In genomic region chr9:121292801-121293241, GRCh38 we compare ENCODE assay signal across 20 cellular contexts. TPM values are rescaled to one million over a fixed set of nuclear protein-coding genes. Genes with fewer than 3 reads are reported as not detected.
A peak's percentile ranks its signal among the peaks of the same experiment; 100 is the strongest.
DNase-seq lines count a peak whose midpoint lies in the region; ATAC-seq, FAIRE-seq and TF ChIP-seq lines count a peak whose summit lies in the region.
"Had no signal": no experiment of that assay in that cellular context is flagged by ENCODE, and none has a peak within 500 bp of the region (broad histone marks: within the 10 kb centered on the region; RNA-seq: fewer than 3 reads in every experiment).

No MANE protein-coding gene starts in this region.

- 0 out of 2 replicates have a peak overlapping the region, but pooled peaks have one; percentile 5 for H2BK15ac ChIP-seq in H1 (ENCODE audit: low read length)

- no peak overlapping the region for H4K91ac ChIP-seq in H1 (replicated peaks; ENCODE audit: insufficient read length, low read length)

- no peak for TF ChIP-seq POLR2A in H1 (IDR thresholded peaks at IDR 0.05; ENCODE audit: control extremely low read depth in 1 of 2, low read depth in 2 of 2, low read length in 2 of 2)

- H3K9me3 ChIP-seq in H1 (ENCODE audit: insufficient read depth in 2 of 2, low read depth in 1 of 2, low read length in 1 of 2) (no peaks in the 10 kb centered on the region), muscle layer of colon (ENCODE audit: low read length) (no peaks in the 10 kb centered on the region)

- H2AK5ac ChIP-seq in H1 (ENCODE audit: low read depth, low read length): no peak overlapping the region

- no peaks in the 10 kb centered on the region; the same call in 1 of the 2 replicates for H3K79me1 ChIP-seq in H1 (ENCODE audit: low read depth, low read length)

- 85% methylated on average over 6 of the region's 6 CpGs; no CpG with 5 or more reads in 1 of the 2 experiments for WGBS in H1 (ENCODE audit: extremely low coverage in 1 of 2, insufficient coverage in 1 of 2, insufficient read length in 1 of 2, insufficient replicate concordance in 2 of 2, low coverage in 1 of 2, low lambda C conversion rate in 2 of 2, missing lambda C conversion rate in 1 of 2), 2 experiments

- H3K18ac ChIP-seq in H1 (ENCODE audit: extremely low read depth, low read length): no peak overlapping the region; the same call in 1 of the 2 replicates

- H3K9ac ChIP-seq in H1 (replicated peaks in 1 of 4; ENCODE audit: extremely low read depth in 1 of 4, low read depth in 3 of 4, low read length in 3 of 4): no peak overlapping the region
- peak overlapping the region; percentile 10 for H3K9ac ChIP-seq in muscle layer of colon (ENCODE audit: low read length)
- H3K9ac ChIP-seq: parathyroid adenoma had no signal

- H3K27me3 ChIP-seq in H1 (replicated peaks in 1 of 4; ENCODE audit: control insufficient read depth in 3 of 4, extremely low read depth in 1 of 4, insufficient read depth in 3 of 4, low read length in 3 of 4) (peaks cover 0 to 13% (median 12%) of the 10 kb centered on the region in 4 experiments; a peak in 5 of 7 replicates), muscle layer of colon (ENCODE audit: control insufficient read depth in 1 of 2, insufficient read depth in 2 of 2, low read length in 2 of 2) (no peaks in the 10 kb centered on the region)

- TF ChIP-seq EP300 in H1 (IDR thresholded peaks at IDR 0.05; ENCODE audit: borderline replicate concordance in 1 of 2, low read depth in 2 of 2, low read length in 2 of 2): no peak

- no peaks in the 10 kb centered on the region for H3K36me3 ChIP-seq in H1 (ENCODE audit: control insufficient read depth in 2 of 4, insufficient read depth in 4 of 4, low read length in 3 of 4)
- peaks cover 17% of the 10 kb centered on the region for H3K36me3 ChIP-seq in muscle layer of colon (ENCODE audit: insufficient read depth, low read length)

- H3K4me3 ChIP-seq in H1 (ENCODE audit: extremely low read depth in 1 of 4, insufficient read depth in 2 of 4, low read depth in 3 of 4, low read length in 4 of 4) (no peak overlapping the region), muscle layer of colon (ENCODE audit: low read depth in 1 of 2, low read length in 2 of 2) (no peak overlapping the region)

- no peak for TF ChIP-seq RAD21 in H1 (IDR thresholded peaks at IDR 0.05 in 1 of 2, conservative IDR thresholded peaks at IDR 0.05 in 1 of 2; ENCODE audit: low read depth in 2 of 2, low read length in 2 of 2)

- no peak overlapping the region for H2BK20ac ChIP-seq in H1 (ENCODE audit: low read length)

- no peak overlapping the region for H3K4me2 ChIP-seq in H1 (ENCODE audit: insufficient read depth in 1 of 2, low read depth in 2 of 2, low read length in 2 of 2)

- CTCF ChIA-PET in H1 (lab: Charles Lee; ENCODE audit: partially characterized antibody): interaction anchor here (1.6 kb wide), 1 partner anchor 79 kb away, joined by 7 read pairs; no protein-coding TSS in a partner anchor

- H3K23me2 ChIP-seq in H1 (ENCODE audit: low read depth, low read length): no peaks in the 10 kb centered on the region

- no peak overlapping the region for H4K8ac ChIP-seq in H1 (ENCODE audit: extremely low read depth, insufficient read depth, low read length)

- no peak overlapping the region for H3K56ac ChIP-seq in H1 (replicated peaks; ENCODE audit: insufficient read length, low read depth, low read length)

- H4K20me1 ChIP-seq in H1 (replicated peaks in 1 of 2; ENCODE audit: control insufficient read depth in 1 of 2, insufficient read depth in 2 of 2, low read length in 2 of 2): peaks cover 7 to 13% of the 10 kb centered on the region in 2 experiments

- peak; percentile 87 for DNase-seq in SK-MEL-5 (ENCODE audit: low read depth, low spot score)
- no peak for DNase-seq in H1 (ENCODE audit: low read depth in 1 of 2, low spot score in 2 of 2)
- no peak for DNase-seq in cortex of kidney (lab: John Stamatoyannopoulos, UW)
- DNase-seq in KG1 (lab: John Stamatoyannopoulos, UW): no peak
- DNase-seq: activated CD8-positive, alpha-beta T cell treated with anti-CD3 and anti-CD28 coated beads, Interleukin-2, amount 10 ng/mL, durations not matched to agents 7 days and 5 days; glutamatergic neuron; HCEC 1CT; kidney; MM.1S; NCI-H1694 treated with DMSO at 0.1 percent for 48 hours; NCI-H226; NK-92 treated with Interleukin-12 subunit alpha and Interleukin-12 subunit beta, amount 100 ng/mL, for 24 hours; stimulated activated naive CD8-positive, alpha-beta T cell treated with anti-CD3 and anti-CD28 coated beads, Interleukin-15, amount 100 ng/mL, for 72 hours had no signal

- POLR2A ChIA-PET in H1 (lab: Charles Lee; ENCODE audit: partially characterized antibody): interaction anchor here (0.6 kb wide), 1 partner anchor 65 kb away, joined by 4 read pairs; no protein-coding TSS in a partner anchor

- H3K14ac ChIP-seq in H1 (ENCODE audit: insufficient read length): no peak overlapping the region

- no peak for TF ChIP-seq CTCF in H1 (IDR thresholded peaks at IDR 0.05; ENCODE audit: control extremely low read depth in 1 of 3, insufficient read depth in 1 of 3, low read depth in 1 of 3, low read length in 3 of 3)

- H2AFZ ChIP-seq in H1 (ENCODE audit: low read length): no peak overlapping the region
- H2AFZ ChIP-seq: parathyroid adenoma had no signal

- in situ Hi-C loops in SK-MEL-5 (cut with HindIII; ENCODE audit: low pct_unique_long_range_greater_than_20kb, low sequenced_read_pairs): no loop called here

- H3K27ac ChIP-seq in H1 (ENCODE audit: low read depth, low read length) (no peak overlapping the region), muscle layer of colon (ENCODE audit: low read depth, low read length) (peak overlapping the region; percentile 74), temporal lobe (ENCODE audit: low read depth, low read length) (peak overlapping the region; percentile 89)
- H3K27ac ChIP-seq: epithelial cell of prostate, parathyroid adenoma, RWPE1 had no signal

- FAIRE-seq in H1 (lab: Jason Lieb, UNC): no peak
- FAIRE-seq: kidney had no signal

- no peak overlapping the region for H3K23ac ChIP-seq in H1 (ENCODE audit: insufficient read length)

- no peaks in the 10 kb centered on the region for H3K79me2 ChIP-seq in H1 (ENCODE audit: control insufficient read depth in 1 of 2, insufficient read depth in 2 of 2, low read length in 2 of 2)
- H3K79me2 ChIP-seq: parathyroid adenoma had no signal

- ATAC-seq in HG03139 (IDR thresholded peaks at IDR 0.05; ENCODE audit: unreplicated experiment): no peak
- ATAC-seq: activated CD8-positive, alpha-beta T cell treated with anti-CD3 and anti-CD28 coated beads, Interleukin-2, amount 10 ng/mL, durations not matched to agents 7 days and 5 days; activated T-helper 17 cell treated with anti-CD3 and anti-CD28 coated beads, Interleukin-2, amount 50 U/mL, for 72 hours; stimulated activated naive CD8-positive, alpha-beta T cell treated with anti-CD3 and anti-CD28 coated beads, Interleukin-15, amount 100 ng/mL, for 72 hours had no signal

- H4K5ac ChIP-seq in H1 (ENCODE audit: insufficient read length, low read depth, low read length): no peak overlapping the region

- H2BK120ac ChIP-seq in H1 (replicated peaks; ENCODE audit: low read depth, low read length): no peak overlapping the region

- H3K4me1 ChIP-seq in H1 (replicated peaks in 1 of 4; ENCODE audit: control insufficient read depth in 3 of 4, insufficient read depth in 4 of 4, low read length in 3 of 4): peaks cover 20 to 29% (median 21%) of the 10 kb centered on the region in 4 experiments
- H3K4me1 ChIP-seq in muscle layer of colon (ENCODE audit: insufficient read depth, low read length): peaks cover 87% of the 10 kb centered on the region

- H2BK5ac ChIP-seq in H1 (ENCODE audit: low read depth, low read length): no peak overlapping the region

- H3K4ac ChIP-seq in H1 (replicated peaks; ENCODE audit: insufficient read length, low read depth, low read length): no peak overlapping the region

- no peak overlapping the region for H2BK12ac ChIP-seq in H1 (ENCODE audit: low read depth, low read length)

TF ChIP-seq in H1, 55 proteins besides CTCF, POLR2A, EP300 and RAD21:
- TF ChIP-seq, protein P1, sequence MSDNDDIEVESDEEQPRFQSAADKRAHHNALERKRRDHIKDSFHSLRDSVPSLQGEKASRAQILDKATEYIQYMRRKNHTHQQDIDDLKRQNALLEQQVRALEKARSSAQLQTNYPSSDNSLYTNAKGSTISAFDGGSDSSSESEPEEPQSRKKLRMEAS (IDR thresholded peaks at IDR 0.05): no peak
- no peak for TF ChIP-seq EZH2 (IDR thresholded peaks at IDR 0.05; ENCODE audit: low read depth, low read length, severe bottlenecking)
- no peak for TF ChIP-seq GABPA (IDR thresholded peaks at IDR 0.05; ENCODE audit: borderline replicate concordance, insufficient read depth, low read length)
- no peak for TF ChIP-seq SP2 (IDR thresholded peaks at IDR 0.05; ENCODE audit: low read length)
- no peak for TF ChIP-seq ASH2L (IDR thresholded peaks at IDR 0.05; ENCODE audit: low read length)
- TF ChIP-seq POLR2AphosphoS5 (IDR thresholded peaks at IDR 0.05; ENCODE audit: low read depth, low read length): no peak
TF ChIP-seq in H1: peak in this region for 0.

RNA-seq across cellular contexts. Expression of gene GSN, which starts 24.9 kb away (rescaled TPM):
- 343 and 358 TPM in 2 replicates for total RNA-seq in SK-MEL-5 (2014; rRNA removed; shearing (Covaris generic))
- polyA plus RNA-seq in SK-MEL-5 (2015; cell fraction: cytosol; rRNA removed): 425 and 531 TPM in 2 replicates
- 175 and 210 TPM in 2 replicates for polyA plus RNA-seq in SK-MEL-5 (2015; cell fraction: nucleus; rRNA removed)
- 49.7 and 52.3 TPM in 2 replicates for total RNA-seq in H1 (2021; fragmentation: NEBNext Ultra II Directional; extraction: Animal tissue kit (Norgen Biotek cat#: 25700))
- polyA plus RNA-seq in H1 (2011; rRNA removed): 94.5 and 107 TPM in 2 replicates
- polyA plus RNA-seq in H1 (2011; cell fraction: cytosol; rRNA removed): 101 TPM
- 135 TPM for polyA plus RNA-seq in H1 (2011; cell fraction: nucleus; rRNA removed)
- polyA plus RNA-seq in H1 (2012, experiment 1 of 2): 54.3 to 109 TPM (median 91.7 TPM) in 4 replicates
- 62.4 TPM for polyA plus RNA-seq in H1 (2012, experiment 2 of 2)
- polyA plus RNA-seq in H1 (2013, experiment 1 of 2): 15.2 TPM
- polyA plus RNA-seq in H1 (2013, experiment 2 of 2): 14.2 TPM
- 113 and 127 TPM in 2 replicates for polyA minus RNA-seq in H1 (2011; rRNA and poly(A)+ RNA removed)
- 70.7 TPM for polyA minus RNA-seq in H1 (2011; cell fraction: cytosol; rRNA and poly(A)+ RNA removed)
- 53.4 TPM for polyA minus RNA-seq in H1 (2011; cell fraction: nucleus; rRNA and poly(A)+ RNA removed)
- 18.2 TPM for total RNA-seq in temporal lobe
